18 cellular contexts compared by ENCODE assay signal in genomic region chr10:116684781-116685180, GRCh38. TPM values are rescaled to one million over a fixed set of nuclear protein-coding genes. Genes with fewer than 3 reads are reported as not detected.
DNase-seq lines count a peak whose midpoint lies in the region; ATAC-seq lines count a peak whose summit lies in the region.
"Had no signal": no experiment of that assay in that cellular context is flagged by ENCODE, and none has a peak within 500 bp of the region (broad histone marks: within the 10 kb centered on the region; RNA-seq: fewer than 3 reads in every experiment).

No MANE protein-coding gene starts in this region.

- peaks cover 35% of the 10 kb centered on the region for H3K79me1 ChIP-seq in mesenchymal stem cell (replicated peaks; ENCODE audit: low read length, poor library complexity, severe bottlenecking)
- no peaks in the 10 kb centered on the region for H3K79me1 ChIP-seq in mesendoderm (ENCODE audit: low read length)

- peaks cover 27% of the 10 kb centered on the region for H3K4me1 ChIP-seq in mesenchymal stem cell (ENCODE audit: control insufficient read depth, insufficient read depth, low read depth, low read length)
- peaks cover 6% of the 10 kb centered on the region for H3K4me1 ChIP-seq in mesendoderm (ENCODE audit: control insufficient read depth, low read depth, low read length)
- H3K4me1 ChIP-seq: BE2C, Caco-2 had no signal

- H3K27me3 ChIP-seq in mesenchymal stem cell (ENCODE audit: control insufficient read depth in 1 of 2, insufficient read depth in 1 of 2, low read length in 2 of 2) (no peaks in the 10 kb centered on the region), mesendoderm (ENCODE audit: insufficient read depth, low read length, poor library complexity) (no peaks in the 10 kb centered on the region)
- H3K27me3 ChIP-seq: BE2C, BLaER1 had no signal

- H3K27ac ChIP-seq in mesenchymal stem cell (ENCODE audit: low read length, poor library complexity, severe bottlenecking) (no peak overlapping the region), mesendoderm (ENCODE audit: low read depth, low read length) (no peak overlapping the region)
- H3K27ac ChIP-seq: BLaER1 had no signal

- H3K36me3 ChIP-seq in mesenchymal stem cell (ENCODE audit: control insufficient read depth in 1 of 2, insufficient read depth in 2 of 2, low read depth in 1 of 2, low read length in 2 of 2) (peaks cover 28 to 73% of the 10 kb centered on the region in 2 experiments), mesendoderm (ENCODE audit: control insufficient read depth, insufficient read depth, low read length) (no peaks in the 10 kb centered on the region)
- H3K36me3 ChIP-seq: BE2C, BLaER1 had no signal

- H3K4me3 ChIP-seq in mesenchymal stem cell (ENCODE audit: insufficient read depth in 1 of 2, low read depth in 1 of 2, low read length in 2 of 2), result no peak overlapping the region
- no peak overlapping the region for H3K4me3 ChIP-seq in mesendoderm (ENCODE audit: low read length)
- H3K4me3 ChIP-seq: BLaER1 had no signal

- H3K4ac ChIP-seq in mesenchymal stem cell (ENCODE audit: low read depth in 1 of 2, low read length in 2 of 2) (no peak overlapping the region), mesendoderm (ENCODE audit: low read depth, low read length) (peak overlapping the region; percentile 39)

- no peak overlapping the region for H4K91ac ChIP-seq in mesenchymal stem cell (ENCODE audit: low read length)

- no peak overlapping the region for H3K14ac ChIP-seq in mesenchymal stem cell (ENCODE audit: low read length in 2 of 2)

- H2AFZ ChIP-seq in mesenchymal stem cell (ENCODE audit: low read depth, low read length), result no peak overlapping the region

- no peaks in the 10 kb centered on the region for H3K79me2 ChIP-seq in mesendoderm (ENCODE audit: control insufficient read depth, insufficient read depth, low read length)

- 94% methylated on average over 5 of the region's 5 CpGs for WGBS in mesenchymal stem cell
- no CpG with 5 or more reads among the region's 5 CpGs for WGBS in mesendoderm (ENCODE audit: extremely low coverage, insufficient coverage, low lambda C conversion rate)

- H4K5ac ChIP-seq in mesendoderm (ENCODE audit: low read length), result no peak overlapping the region

- H2BK5ac ChIP-seq in mesenchymal stem cell (ENCODE audit: low read depth, low read length, poor library complexity, severe bottlenecking) (no peak overlapping the region), mesendoderm (ENCODE audit: low read length) (no peak overlapping the region)

- H4K8ac ChIP-seq in mesenchymal stem cell (ENCODE audit: low read length) (no peak overlapping the region), mesendoderm (ENCODE audit: low read depth, low read length) (no peak overlapping the region)

- H2BK120ac ChIP-seq in mesenchymal stem cell (ENCODE audit: low read depth, low read length), result no peak overlapping the region
- no peak overlapping the region for H2BK120ac ChIP-seq in mesendoderm (ENCODE audit: low read depth, low read length)

- H3K18ac ChIP-seq in mesenchymal stem cell (ENCODE audit: low read depth in 1 of 2, low read length in 2 of 2), result no peak overlapping the region
- H3K18ac ChIP-seq in mesendoderm (ENCODE audit: low read length), result no peak overlapping the region

- no peaks in the 10 kb centered on the region for H3K9me3 ChIP-seq in mesenchymal stem cell (ENCODE audit: control insufficient read depth, low read length)
- H3K9me3 ChIP-seq: BE2C, BLaER1, Caco-2 had no signal

- no peak overlapping the region for H2BK12ac ChIP-seq in mesenchymal stem cell (ENCODE audit: low read length in 2 of 2)

- intact Hi-C loops in posterior vena cava (cut with DNase I), result loop anchor here (1.0 to 10.0 kb wide), 4 partner anchors 18 to 490 kb away; partner anchors contain the start of gene HSPA12A (in 1 of the 2)

- DNase-seq in mesenchymal stem cell (no peak), mesendoderm (no peak), posterior vena cava (ENCODE audit: low spot score) (peak; percentile 60), CD1c-positive myeloid dendritic cell (ENCODE audit: extremely low spot score) (no peak), NCI-H1048 (lab: John Stamatoyannopoulos, UW) (no peak)
- DNase-seq: 8988T; ACHN; BE2C; C1 segment of cervical spinal cord; Caco-2; Calu3; CD4-positive, alpha-beta T cell; CD8-positive, alpha-beta T cell; DMS79 treated with DMSO at 0.1 percent for 48 hours; GF-D8 had no signal

- H3K23ac ChIP-seq in mesenchymal stem cell (ENCODE audit: low read length in 2 of 2), result no peak overlapping the region
- no peak overlapping the region for H3K23ac ChIP-seq in mesendoderm (ENCODE audit: low read length)

- ATAC-seq in HG03469 (IDR thresholded peaks at IDR 0.05; ENCODE audit: unreplicated experiment), result no peak
- ATAC-seq: CD8-positive, alpha-beta T cell had no signal

- H3K9ac ChIP-seq in mesenchymal stem cell (ENCODE audit: low read length), result no peak overlapping the region
- H3K9ac ChIP-seq in mesendoderm (ENCODE audit: low read length), result no peak overlapping the region
- H3K9ac ChIP-seq: BLaER1 had no signal

- H2AK5ac ChIP-seq in mesenchymal stem cell (ENCODE audit: low read length, severe bottlenecking) (peak overlapping the region; percentile 27), mesendoderm (ENCODE audit: low read length) (no peak overlapping the region)

- H2BK15ac ChIP-seq in mesenchymal stem cell (ENCODE audit: low read depth, poor library complexity, severe bottlenecking) (no peak overlapping the region), mesendoderm (replicated peaks; ENCODE audit: low read depth) (no peak overlapping the region)

- no peak overlapping the region for H3K4me2 ChIP-seq in mesenchymal stem cell (ENCODE audit: low read length, poor library complexity, severe bottlenecking)
- H3K4me2 ChIP-seq in mesendoderm (ENCODE audit: low read length), result no peak overlapping the region
- H3K4me2 ChIP-seq: BLaER1 had no signal

- no peak overlapping the region for H3K56ac ChIP-seq in mesendoderm (ENCODE audit: low read length)

RNA-seq across cellular contexts. Expression of gene HSPA12A, which starts 57.6 kb away (rescaled TPM):
- polyA plus RNA-seq in mesenchymal stem cell (2013, experiment 1 of 2), result 3.9 TPM
- polyA plus RNA-seq in mesenchymal stem cell (2013, experiment 2 of 2), result 3.8 TPM
- polyA plus RNA-seq in mesendoderm (2013, experiment 1 of 2), result 4.5 TPM
- polyA plus RNA-seq in mesendoderm (2013, experiment 2 of 2), result 4.4 TPM
- 10 to 100 TPM; 20.5 to 20.8 TPM for total RNA-seq in posterior vena cava
- polyA plus RNA-seq: CD14-positive monocyte had no signal
